In genomic region chr21:34653522-34653921, GRCh38 we compare ENCODE assay signal across 12 cellular contexts. TPM values are rescaled to one million over a fixed set of nuclear protein-coding genes. Genes with fewer than 3 reads are reported as not detected.
"Had no signal": no experiment of that assay in that cellular context is flagged by ENCODE, and none has a peak within 500 bp of the region (broad histone marks: within the 10 kb centered on the region; RNA-seq: fewer than 3 reads in every experiment).

No MANE protein-coding gene starts in this region.

- H3K27ac Mint-ChIP-seq: HFFc6, IgD-negative memory B cell had no signal

- FAIRE-seq: HepG2 had no signal

- H2AFZ ChIP-seq: GM23248 had no signal

- DNase-seq: GM23248, GOT3, H7, HFFc6, KG1 had no signal

- ATAC-seq: HCT116, HepG2 had no signal

- H3K4me3 ChIP-seq: GM23248, HAP-1 had no signal

- H3K36me3 ChIP-seq: HAP-1 had no signal

- H3K4me3 Mint-ChIP-seq: HFFc6, IgD-negative memory B cell had no signal

- H3K4me1 ChIP-seq: HAP-1 had no signal

- H3K27ac ChIP-seq: GM23248, HL-60 had no signal

- H3K9ac ChIP-seq: GM23248 had no signal

RNA-seq across cellular contexts. Expression of gene CLIC6, which starts 15.3 kb away (rescaled TPM):
- total RNA-seq: GM23248, H4, HepG2, HFFc6, HT1080 had no signal
- polyA plus RNA-seq: HepG2 had no signal
